18 cellular contexts compared by ENCODE assay signal in genomic region chr7:132519936-132520335, GRCh38. TPM values are rescaled to one million over a fixed set of nuclear protein-coding genes. Genes with fewer than 3 reads are reported as not detected.
A peak's percentile ranks its signal among the peaks of the same experiment; 100 is the strongest.
DNase-seq lines count a peak whose midpoint lies in the region; ATAC-seq, FAIRE-seq and TF ChIP-seq lines count a peak whose summit lies in the region.
"Had no signal": no experiment of that assay in that cellular context is flagged by ENCODE, and none has a peak within 500 bp of the region (broad histone marks: within the 10 kb centered on the region; RNA-seq: fewer than 3 reads in every experiment).

No MANE protein-coding gene starts in this region.

- H3K27me3 ChIP-seq in upper lobe of right lung, result no peaks in the 10 kb centered on the region
- H3K27me3 ChIP-seq: adrenal gland, pancreas, transverse colon had no signal

- H3K36me3 ChIP-seq in upper lobe of right lung, result no peaks in the 10 kb centered on the region
- H3K36me3 ChIP-seq: adrenal gland, pancreas, transverse colon had no signal

- no peaks in the 10 kb centered on the region for H3K9me3 ChIP-seq in upper lobe of right lung
- H3K9me3 ChIP-seq: adrenal gland, pancreas, transverse colon had no signal

- H3K4me1 ChIP-seq in upper lobe of right lung, result peaks cover 13% of the 10 kb centered on the region
- H3K4me1 ChIP-seq: pancreas had no signal

- DNase-seq in NOMO-1 (lab: John Stamatoyannopoulos, UW; ENCODE audit: unreplicated experiment in 2 of 2) (peak; percentile 26 to 37), NOMO-1 treated with dmso at 0.1 percent for 144 hours (lab: John Stamatoyannopoulos, UW; ENCODE audit: unreplicated experiment) (no peak), astrocyte of the hippocampus (ENCODE audit: low read depth, low spot score) (peak; percentile 66), iris pigment epithelial cell (ENCODE audit: low read depth) (peak; percentile 4), upper lobe of right lung (no peak), D721Med (ENCODE audit: insufficient read length, low spot score) (no peak), SHP77 (lab: John Stamatoyannopoulos, UW) (no peak), GM12892 (ENCODE audit: insufficient read length) (no peak)
- DNase-seq: activated CD4-positive, alpha-beta T cell treated with anti-CD3 and anti-CD28 coated beads, Interleukin-2, amount 50 U/mL, for 1 hour; activated CD8-positive, alpha-beta memory T cell treated with anti-CD3 and anti-CD28 coated beads, Interleukin-2, amount 50 U/mL, for 4 hours; activated gamma-delta T cell treated with Interleukin-2 at 50 U/mL for 16 hours; adrenal gland; NCI-H82; pancreas; stimulated activated naive CD4-positive, alpha-beta T cell treated with Interleukin-2 at 50 U/mL for 16 hours; transverse colon had no signal

- peak; percentile 68 for ATAC-seq in upper lobe of right lung
- ATAC-seq: HCT116, pancreas had no signal

- no peak for TF ChIP-seq POLR2A in GM12892 (IDR thresholded peaks at IDR 0.05; ENCODE audit: low read depth, low read length)

- H3K4me3 ChIP-seq in upper lobe of right lung, result no peak overlapping the region
- H3K4me3 ChIP-seq: adrenal gland, pancreas, transverse colon had no signal

- H3K27ac ChIP-seq in upper lobe of right lung, result no peak overlapping the region
- H3K27ac ChIP-seq: adrenal gland, C4-2B, pancreas, transverse colon had no signal

- intact Hi-C loops in upper lobe of right lung (cut with DNase I), result no loop called here

- no peak for TF ChIP-seq CTCF in upper lobe of right lung (IDR thresholded peaks at IDR 0.05)
- no peak for TF ChIP-seq CTCF in D721Med (IDR thresholded peaks at IDR 0.05; ENCODE audit: insufficient read depth, missing control alignments)

- no peak for FAIRE-seq in D721Med (lab: Jason Lieb, UNC)
- no peak for FAIRE-seq in GM12892 (lab: Jason Lieb, UNC)
- FAIRE-seq: pancreas had no signal

RNA-seq across cellular contexts. Expression of gene PLXNA4, which starts 56.3 kb away (rescaled TPM):
- total RNA-seq in upper lobe of right lung, result 7.2 TPM
- polyA plus RNA-seq in GM12892 (2012; ENCODE audit: missing spikeins), result 0.08 TPM

Comparison
In these comparisons a context has a peak if more than half of its experiments do, and no peak if none do; other contexts are left out.
1. DNase-seq: peak in NOMO-1 (2 of 2), astrocyte of the hippocampus (single experiment) and iris pigment epithelial cell (single experiment); none in NOMO-1 treated with dmso at 0.1 percent for 144 hours (single experiment), upper lobe of right lung (single experiment), D721Med (single experiment), SHP77 (0 of 2) and GM12892 (single experiment).